In the genomic region with DNA sequence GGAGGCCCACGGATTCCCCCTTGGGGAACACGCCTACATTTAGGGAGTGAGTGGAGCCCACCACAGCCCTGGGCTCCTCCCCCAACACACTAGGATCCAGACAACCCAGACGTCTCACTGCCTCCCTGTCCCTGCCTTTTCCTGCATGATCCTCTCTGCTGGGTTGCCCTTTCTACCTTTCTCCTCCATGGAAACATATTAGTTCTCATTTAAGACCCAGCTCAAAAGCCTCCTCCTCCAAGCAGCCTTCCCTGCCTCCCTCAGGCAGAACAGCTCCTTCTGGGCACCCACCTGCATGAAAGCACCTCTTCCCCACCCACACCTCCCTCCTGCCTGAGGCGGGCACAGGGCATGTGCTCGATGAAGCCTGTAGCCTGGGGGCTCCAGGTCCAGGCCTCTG, we compare ENCODE assay signal across 26 cellular contexts. TPM values are rescaled to one million over a fixed set of nuclear protein-coding genes. Genes with fewer than 3 reads are reported as not detected.
DNase-seq lines count a peak whose midpoint lies in the region; ATAC-seq, FAIRE-seq and TF ChIP-seq lines count a peak whose summit lies in the region.
"Had no signal": no experiment of that assay in that cellular context is flagged by ENCODE, and none has a peak within 500 bp of the region (broad histone marks: within the 10 kb centered on the region; RNA-seq: fewer than 3 reads in every experiment).

No MANE protein-coding gene starts in this region.

- H3K27me3 ChIP-seq in H7 (ENCODE audit: control insufficient read depth, insufficient read depth, low read length) (no peaks in the 10 kb centered on the region; the same call in 1 of the 2 replicates), astrocyte (ENCODE audit: insufficient read depth, low read length) (no peaks in the 10 kb centered on the region), stomach (no peaks in the 10 kb centered on the region), suprapubic skin (no peaks in the 10 kb centered on the region)
- H3K27me3 ChIP-seq: body of pancreas had no signal

- H3K4me1 ChIP-seq in astrocyte (ENCODE audit: insufficient read depth, low read length) (peaks cover 30% of the 10 kb centered on the region), stomach (peaks cover 16 to 48% (median 30%) of the 10 kb centered on the region in 4 donors), suprapubic skin (peaks cover 19% of the 10 kb centered on the region)
- H3K4me1 ChIP-seq: body of pancreas had no signal

- no peak for ATAC-seq in activated T-cell treated with anti-CD3 and anti-CD28 coated beads, Interleukin-2, amount 50 U/mL, for 72 hours (replicated peaks in 1 of 2)
- ATAC-seq: HCT116 had no signal

- DNase-seq in H7 (peak; percentile 58), astrocyte (ENCODE audit: low read depth) (no peak), stomach (no peak), H54 (ENCODE audit: insufficient read length, low spot score) (no peak), suprapubic skin (ENCODE audit: low spot score in 2 of 2) (no peak)
- no peak for DNase-seq in activated T-cell treated with anti-CD3 and anti-CD28 coated beads, Interleukin-2, amount 50 U/mL, for 72 hours
- DNase-seq: activated B cell treated with CpG ODN at 0.5 μM for 24 hours; activated CD4-positive, alpha-beta T cell treated with anti-CD3 and anti-CD28 coated beads, Interleukin-2, amount 50 U/mL, for 4 hours; activated CD8-positive, alpha-beta memory T cell treated with anti-CD3 and anti-CD28 coated beads, Interleukin-2, amount 50 U/mL, for 4 hours; activated naive CD8-positive, alpha-beta T cell treated with anti-CD3 and anti-CD28 coated beads, Interleukin-2, amount 10 ng/mL, durations not matched to agents 7 days and 5 days; body of pancreas; CD4-positive, alpha-beta T cell; effector CD8-positive, alpha-beta T cell; erythroblast; Kasumi-1; left ventricle myocardium superior; NCI-H1048; NCI-H187 treated with DMSO at 0.1 percent for 48 hours; stimulated activated CD4-positive, alpha-beta T cell treated with anti-CD3 and anti-CD28 coated beads, Interleukin-15, amount 100 ng/mL, for 24 hours; T-helper 9 cell had no signal

- peaks cover 10% of the 10 kb centered on the region for H3K27me3 Mint-ChIP-seq in astrocyte (ENCODE audit: low read depth, unreplicated experiment)
- no peaks in the 10 kb centered on the region for H3K27me3 Mint-ChIP-seq in activated T-cell treated with anti-CD3 and anti-CD28 coated beads, Interleukin-2, amount 50 U/mL, for 72 hours (ENCODE audit: low read depth)
- H3K27me3 Mint-ChIP-seq: activated B cell treated with CpG ODN at 0.5 μM for 24 hours; activated naive CD8-positive, alpha-beta T cell treated with anti-CD3 and anti-CD28 coated beads, Interleukin-2, amount 10 ng/mL, durations not matched to agents 7 days and 5 days had no signal

- no peak for TF ChIP-seq POLR2A in stomach (IDR thresholded peaks at IDR 0.05)
- no peak for TF ChIP-seq POLR2A in H54 (IDR thresholded peaks at IDR 0.05; ENCODE audit: low read depth, low read length)
- TF ChIP-seq POLR2A in suprapubic skin (IDR thresholded peaks at IDR 0.05), result no peak

- H3K27ac ChIP-seq in astrocyte (ENCODE audit: low read depth, low read length), result peak overlapping the region; percentile 61
- peak overlapping the region in 4 of 5 donors; percentile 64 to 83 (median 72) for H3K27ac ChIP-seq in stomach
- H3K27ac ChIP-seq in suprapubic skin, result no peak overlapping the region
- H3K27ac ChIP-seq: body of pancreas had no signal

- TF ChIP-seq CTCF in astrocyte (IDR thresholded peaks at IDR 0.05; ENCODE audit: insufficient read depth, low read depth, low read length), result no peak
- no peak for TF ChIP-seq CTCF in stomach (IDR thresholded peaks at IDR 0.05)
- TF ChIP-seq CTCF in suprapubic skin (IDR thresholded peaks at IDR 0.05), result no peak

- H3K9me3 Mint-ChIP-seq in astrocyte (ENCODE audit: unreplicated experiment), result no peaks in the 10 kb centered on the region
- H3K9me3 Mint-ChIP-seq in activated T-cell treated with anti-CD3 and anti-CD28 coated beads, Interleukin-2, amount 50 U/mL, for 72 hours, result no peaks in the 10 kb centered on the region
- H3K9me3 Mint-ChIP-seq: activated B cell treated with CpG ODN at 0.5 μM for 24 hours; activated naive CD8-positive, alpha-beta T cell treated with anti-CD3 and anti-CD28 coated beads, Interleukin-2, amount 10 ng/mL, durations not matched to agents 7 days and 5 days; activated T-helper 2 cell treated with anti-CD3 and anti-CD28 coated beads, Interferon-gamma antibody, Interleukin-2, Interleukin-4, amounts not matched to agents 10 μg/mL and 5 μg/mL and 100 μg/mL, durations not matched to agents 14 hours and 24 hours and 36 hours; CD4-positive, alpha-beta T cell; nephron progenitor cell had no signal

- no peaks in the 10 kb centered on the region for H3K36me3 ChIP-seq in H7 (replicated peaks; ENCODE audit: control insufficient read depth, insufficient read depth, low read length)
- H3K36me3 ChIP-seq in astrocyte (ENCODE audit: insufficient read depth, low read length), result no peaks in the 10 kb centered on the region
- no peaks in the 10 kb centered on the region for H3K36me3 ChIP-seq in stomach
- no peaks in the 10 kb centered on the region for H3K36me3 ChIP-seq in suprapubic skin

- no peaks in the 10 kb centered on the region for H3K9me3 ChIP-seq in astrocyte (ENCODE audit: insufficient read depth, low read depth, low read length)
- no peaks in the 10 kb centered on the region for H3K9me3 ChIP-seq in stomach
- no peaks in the 10 kb centered on the region for H3K9me3 ChIP-seq in suprapubic skin
- H3K9me3 ChIP-seq: body of pancreas had no signal

- H3K4me2 ChIP-seq in astrocyte (ENCODE audit: low read length), result peak overlapping the region; percentile 62

- H3K9ac ChIP-seq in astrocyte (ENCODE audit: low read length), result peak overlapping the region; percentile 67

- peaks cover 3% of the 10 kb centered on the region for H3K36me3 Mint-ChIP-seq in astrocyte (ENCODE audit: low read depth, unreplicated experiment)
- H3K36me3 Mint-ChIP-seq in activated T-cell treated with anti-CD3 and anti-CD28 coated beads, Interleukin-2, amount 50 U/mL, for 72 hours (ENCODE audit: insufficient read depth in 2 of 2), result no peaks in the 10 kb centered on the region
- H3K36me3 Mint-ChIP-seq: activated naive CD8-positive, alpha-beta T cell treated with anti-CD3 and anti-CD28 coated beads, Interleukin-2, amount 10 ng/mL, durations not matched to agents 7 days and 5 days had no signal

- H3K4me3 ChIP-seq in H7 (ENCODE audit: insufficient read depth, low read depth, low read length) (no peak overlapping the region), astrocyte (ENCODE audit: insufficient read depth, low read depth, low read length) (no peak overlapping the region), stomach (no peak overlapping the region), suprapubic skin (no peak overlapping the region)
- H3K4me3 ChIP-seq: body of pancreas had no signal

- WGBS in stomach, 5 donors, result 68 to 74% (median 72%) methylated on average over 5 of the region's 5 CpGs
- WGBS in suprapubic skin, result 69% methylated on average over 5 of the region's 5 CpGs

- no peak overlapping the region for H3K4me3 Mint-ChIP-seq in astrocyte (ENCODE audit: unreplicated experiment)
- no peak overlapping the region for H3K4me3 Mint-ChIP-seq in activated T-cell treated with anti-CD3 and anti-CD28 coated beads, Interleukin-2, amount 50 U/mL, for 72 hours
- H3K4me3 Mint-ChIP-seq: activated B cell treated with CpG ODN at 0.5 μM for 24 hours; activated naive CD8-positive, alpha-beta T cell treated with anti-CD3 and anti-CD28 coated beads, Interleukin-2, amount 10 ng/mL, durations not matched to agents 7 days and 5 days; CD4-positive, alpha-beta T cell; nephron progenitor cell had no signal

- no peaks in the 10 kb centered on the region for H3K79me2 ChIP-seq in astrocyte (ENCODE audit: insufficient read depth, low read length)

- no peak overlapping the region for H3K27ac Mint-ChIP-seq in astrocyte (ENCODE audit: unreplicated experiment)
- H3K27ac Mint-ChIP-seq in activated T-cell treated with anti-CD3 and anti-CD28 coated beads, Interleukin-2, amount 50 U/mL, for 72 hours, result no peak overlapping the region
- H3K27ac Mint-ChIP-seq: activated B cell treated with CpG ODN at 0.5 μM for 24 hours; activated T-helper 2 cell treated with anti-CD3 and anti-CD28 coated beads, Interferon-gamma antibody, Interleukin-2, Interleukin-4, amounts not matched to agents 10 μg/mL and 5 μg/mL and 100 μg/mL, durations not matched to agents 14 hours and 24 hours and 36 hours; CD4-positive, alpha-beta T cell; nephron progenitor cell had no signal

- intact Hi-C loops in stomach (cut with DNase I; ENCODE audit: low total_unique reads), result no loop called here

- no peak overlapping the region for H2AFZ ChIP-seq in astrocyte (ENCODE audit: low read depth, low read length)

- peaks cover 34% of the 10 kb centered on the region for H3K4me1 Mint-ChIP-seq in astrocyte (ENCODE audit: low read depth, unreplicated experiment)
- H3K4me1 Mint-ChIP-seq in activated T-cell treated with anti-CD3 and anti-CD28 coated beads, Interleukin-2, amount 50 U/mL, for 72 hours (ENCODE audit: low read depth), result peaks cover 16% of the 10 kb centered on the region
- H3K4me1 Mint-ChIP-seq: activated B cell treated with CpG ODN at 0.5 μM for 24 hours had no signal

- FAIRE-seq in astrocyte (lab: Jason Lieb, UNC) (no peak), H54 (lab: Jason Lieb, UNC) (no peak)
- FAIRE-seq: frontal cortex, islet of Langerhans had no signal

- TF ChIP-seq EP300 in stomach (IDR thresholded peaks at IDR 0.05) (no peak), suprapubic skin (IDR thresholded peaks at IDR 0.05) (no peak)

- H4K20me1 ChIP-seq in astrocyte (ENCODE audit: insufficient read depth, low read length), result no peaks in the 10 kb centered on the region

RNA-seq across cellular contexts. Expression of a gene that starts 10.7 kb away (rescaled TPM):
- 1.6 TPM in 2 replicates for total RNA-seq in H7 (2014; rRNA removed; shearing (Covaris generic))
- 3.4 and 10.8 TPM in 2 replicates for total RNA-seq in astrocyte
- total RNA-seq in stomach, result 10 to 100 TPM in 1 of 5 donors, 1 to 10 TPM in 4; 3.5 to 19.2 (median 5.5) TPM
- polyA plus RNA-seq in stomach, result 1 to 10 TPM in 2 of 3 donors, under 1 TPM in 1; 0.92 to 5.0 (median 2.0) TPM
- 1 to 10 TPM; 4.9 to 5.6 (median 5.2) TPM for total RNA-seq in suprapubic skin
- under 1 TPM; 0.07 to 0.09 TPM for total RNA-seq in activated T-cell treated with anti-CD3 and anti-CD28 coated beads, Interleukin-2, amount 50 U/mL, for 72 hours
- total RNA-seq: activated T-helper 2 cell treated with anti-CD3 and anti-CD28 coated beads, Interferon-gamma antibody, Interleukin-2, Interleukin-4, amounts not matched to agents 10 μg/mL and 5 μg/mL and 100 μg/mL, durations not matched to agents 14 hours and 24 hours and 36 hours had no signal

RNA-seq across cellular contexts. Expression of a gene that starts 25.7 kb away (rescaled TPM):
- 112 and 116 TPM in 2 replicates for total RNA-seq in H7 (2014; rRNA removed; shearing (Covaris generic))
- 28.7 and 32.2 TPM in 2 replicates for total RNA-seq in astrocyte
- 10 to 100 TPM in 3 of 5 donors, 1 to 10 TPM in 2; 1.8 to 15.1 (median 11.6) TPM for total RNA-seq in stomach
- 10 to 100 TPM; 21.3 to 27.5 (median 24.7) TPM for polyA plus RNA-seq in stomach
- 10 to 100 TPM; 40.5 to 68.5 (median 51.9) TPM for total RNA-seq in suprapubic skin
- total RNA-seq in activated T-cell treated with anti-CD3 and anti-CD28 coated beads, Interleukin-2, amount 50 U/mL, for 72 hours, result 10 to 100 TPM; 23.2 to 28.9 TPM

RNA-seq across cellular contexts. Expression of a gene that starts 30.5 kb away (rescaled TPM):
- total RNA-seq in H7 (2014; rRNA removed; shearing (Covaris generic)), result 1.0 and 1.2 TPM in 2 replicates
- total RNA-seq in astrocyte (0.38 and 0.39 TPM in 2 replicates), stomach (not detected), suprapubic skin (under 1 TPM in 1 of 4 donors, not detected in 3; 0.38 TPM)
- under 1 TPM; 0.25 to 0.76 (median 0.60) TPM for polyA plus RNA-seq in stomach
- total RNA-seq in activated T-cell treated with anti-CD3 and anti-CD28 coated beads, Interleukin-2, amount 50 U/mL, for 72 hours, result under 1 TPM; 0.17 to 0.37 TPM
- total RNA-seq: activated B cell treated with CpG ODN at 0.5 μM for 24 hours; activated naive CD8-positive, alpha-beta T cell treated with anti-CD3 and anti-CD28 coated beads, Interleukin-2, amount 10 ng/mL, durations not matched to agents 7 days and 5 days; G401; left ventricle myocardium superior had no signal

RNA-seq across cellular contexts. Expression of a gene that starts 34.9 kb away (rescaled TPM):
- total RNA-seq in H7 (2014; rRNA removed; shearing (Covaris generic)), result 97.3 and 111 TPM in 2 replicates
- total RNA-seq in astrocyte (87.1 and 87.6 TPM in 2 replicates), stomach (10 to 100 TPM in 4 of 5 donors, 1 to 10 TPM in 1; 8.9 to 63.9 (median 19.8) TPM), suprapubic skin (100 to 1,000 TPM in 2 of 4 donors, 10 to 100 TPM in 2; 68.7 to 111 (median 97.5) TPM)
- polyA plus RNA-seq in stomach, result 10 to 100 TPM; 61.1 to 64.0 (median 62.8) TPM
- total RNA-seq in activated T-cell treated with anti-CD3 and anti-CD28 coated beads, Interleukin-2, amount 50 U/mL, for 72 hours, result 10 to 100 TPM; 46.2 to 56.2 TPM

RNA-seq across cellular contexts. Expression of a gene that starts 41.6 kb away (rescaled TPM):
- 146 TPM in 2 replicates for total RNA-seq in H7 (2014; rRNA removed; shearing (Covaris generic))
- total RNA-seq in astrocyte (259 and 271 TPM in 2 replicates), stomach (100 to 1,000 TPM in 2 of 5 donors, 10 to 100 TPM in 3; 14.6 to 164 (median 40.3) TPM), suprapubic skin (100 to 1,000 TPM in 1 of 4 donors, 10 to 100 TPM in 3; 80.0 to 119 (median 94.6) TPM)
- polyA plus RNA-seq in stomach, result 10 to 100 TPM; 36.7 to 42.8 (median 42.4) TPM
- total RNA-seq in activated T-cell treated with anti-CD3 and anti-CD28 coated beads, Interleukin-2, amount 50 U/mL, for 72 hours, result 100 to 1,000 TPM; 131 to 142 TPM
